8 cellular contexts compared by ENCODE assay signal in the genomic region with DNA sequence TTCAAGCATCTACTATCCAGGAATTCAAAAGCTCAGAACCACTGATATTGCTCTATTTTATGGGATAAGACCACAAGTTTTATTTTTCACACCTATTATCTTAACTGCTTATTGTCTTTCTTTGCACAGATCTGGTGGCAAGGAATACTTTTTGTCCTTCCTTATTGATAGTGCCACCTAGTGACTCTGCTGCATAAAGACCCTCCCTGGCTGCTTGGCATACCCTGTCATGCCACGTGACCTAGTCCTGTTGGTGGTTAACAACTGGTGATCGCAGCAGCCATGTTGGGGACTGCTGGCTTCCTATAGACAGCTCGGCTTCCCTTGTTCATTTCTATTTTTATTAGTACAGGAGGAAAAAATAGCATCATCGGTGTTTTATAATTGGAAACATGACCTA.
DNase-seq lines count a peak whose midpoint lies in the region; ATAC-seq and TF ChIP-seq lines count a peak whose summit lies in the region.

No MANE protein-coding gene starts in this region.

- no peak for ATAC-seq in HG02885 (IDR thresholded peaks at IDR 0.05; ENCODE audit: poor library complexity, unreplicated experiment)
- no peak for ATAC-seq in HG03432 (IDR thresholded peaks at IDR 0.05; ENCODE audit: unreplicated experiment)
- ATAC-seq in HG02884 (IDR thresholded peaks at IDR 0.05; ENCODE audit: unreplicated experiment) = no peak
- ATAC-seq in HG02938 (IDR thresholded peaks at IDR 0.05; ENCODE audit: unreplicated experiment) = no peak

- peak; percentile 28 for DNase-seq in HCEC 1CT
- peak; percentile 13 for DNase-seq in NCI-H82 treated with DMSO at 0.1 percent for 48 hours (lab: John Stamatoyannopoulos, UW; ENCODE audit: unreplicated experiment)
- DNase-seq in fibroblast of the conjunctiva (ENCODE audit: low read depth) = peak; percentile 8

- TF ChIP-seq CTCF in C4-2B (conservative IDR thresholded peaks at IDR 0.05) = peak; percentile 58

- no peak overlapping the region for H3K27ac ChIP-seq in C4-2B
